1 cellular context compared by ENCODE assay signal in the genomic region with DNA sequence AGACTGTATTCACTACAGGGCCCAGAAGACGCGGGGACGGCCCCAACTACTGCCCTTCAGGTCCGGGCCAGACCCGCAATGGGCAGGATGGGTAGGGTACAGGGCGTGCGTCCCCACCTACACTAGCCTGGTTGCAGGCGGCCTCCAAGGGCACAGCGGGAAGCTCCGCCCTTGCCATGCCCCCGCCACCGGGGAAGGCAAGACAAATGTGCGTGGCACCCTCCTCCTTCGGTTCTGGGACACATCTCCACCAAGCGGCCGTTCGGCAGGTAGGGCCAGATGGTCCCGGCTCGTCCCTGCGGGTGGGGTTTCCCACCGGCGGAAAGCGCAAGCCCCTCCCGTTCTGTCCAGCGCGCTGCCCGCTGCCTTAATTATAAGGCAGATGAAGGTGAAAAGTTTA.
TF ChIP-seq lines count a peak whose summit lies in the region.

No MANE protein-coding gene starts in this region.

TF ChIP-seq in HepG2, 621 proteins besides CTCF, POLR2A, EP300 and RAD21 (continued from another document):
- TF ChIP-seq ZNF687 (CRISPR knock-in tag; IDR thresholded peaks at IDR 0.05) (peak; percentile 34; the same call in 1 of the 2 replicates), RBFOX2 (IDR thresholded peaks at IDR 0.05; ENCODE audit: low read depth, low read length) (peak; percentile 75), FIP1L1 (IDR thresholded peaks at IDR 0.05; ENCODE audit: borderline replicate concordance, insufficient read depth, low read depth, low read length) (no peak), DMTF1 (CRISPR knock-in tag; IDR thresholded peaks at IDR 0.05) (no peak), ELF1 (CRISPR knock-in tag; IDR thresholded peaks at IDR 0.05) (no peak)
